13 cellular contexts compared by ENCODE assay signal in genomic region chr2:234970467-234970866, GRCh38. TPM values are rescaled to one million over a fixed set of nuclear protein-coding genes. Genes with fewer than 3 reads are reported as not detected.
DNase-seq lines count a peak whose midpoint lies in the region; ATAC-seq and TF ChIP-seq lines count a peak whose summit lies in the region.
"Had no signal": no experiment of that assay in that cellular context is flagged by ENCODE, and none has a peak within 500 bp of the region (broad histone marks: within the 10 kb centered on the region; RNA-seq: fewer than 3 reads in every experiment).

No MANE protein-coding gene starts in this region.

- intact Hi-C loops in MCF 10A (cut with micrococcal nuclease) = no loop called here
- intact Hi-C loops in breast epithelium (cut with DNase I; ENCODE audit: low total_unique reads) = loop anchor here (5.0 kb wide), 1 partner anchor 352 kb away; no protein-coding TSS in a partner anchor

- H3K27ac ChIP-seq in breast epithelium = peak overlapping the region in 1 of 2 donors; percentile 49
- peak overlapping the region in 1 of 4 donors; percentile 45 for H3K27ac ChIP-seq in gastroesophageal sphincter
- peak overlapping the region; percentile 80 for H3K27ac ChIP-seq in smooth muscle cell (ENCODE audit: low read depth)
- H3K27ac ChIP-seq: Peyer's patch had no signal

- H3K27me3 ChIP-seq in breast epithelium = no peaks in the 10 kb centered on the region
- H3K27me3 ChIP-seq in gastroesophageal sphincter = no peaks in the 10 kb centered on the region
- H3K27me3 ChIP-seq in smooth muscle cell (ENCODE audit: low read depth) = no peaks in the 10 kb centered on the region
- H3K27me3 ChIP-seq: body of pancreas, Peyer's patch had no signal

- H3K9me3 ChIP-seq in breast epithelium = no peaks in the 10 kb centered on the region
- H3K9me3 ChIP-seq in gastroesophageal sphincter = no peaks in the 10 kb centered on the region
- H3K9me3 ChIP-seq in smooth muscle cell (replicated peaks; ENCODE audit: low read depth) = no peaks in the 10 kb centered on the region
- H3K9me3 ChIP-seq: body of pancreas, Peyer's patch had no signal

- peak overlapping the region; percentile 49 for H3K27ac Mint-ChIP-seq in MCF 10A (ENCODE audit: low read depth, unreplicated experiment)

- H3K4me1 ChIP-seq in breast epithelium = no peaks in the 10 kb centered on the region
- peaks cover 0 to 43% (median 11%) of the 10 kb centered on the region in 3 donors for H3K4me1 ChIP-seq in gastroesophageal sphincter
- peaks cover 24% of the 10 kb centered on the region for H3K4me1 ChIP-seq in smooth muscle cell (ENCODE audit: low read depth)

- POLR2A ChIA-PET in MCF 10A (lab: Yijun Ruan, JAX) = interaction anchor here (1.0 to 1.4 kb wide), 3 partner anchors 11 to 57 kb away, joined by 4 to 6 read pairs (median 5); no protein-coding TSS in a partner anchor

- H3K36me3 Mint-ChIP-seq in MCF 10A (ENCODE audit: insufficient read depth, unreplicated experiment) = peaks cover 13% of the 10 kb centered on the region

- DNase-seq in MCF 10A (ENCODE audit: unreplicated experiment) (peak; percentile 78), breast epithelium (ENCODE audit: low spot score in 2 of 2) (no peak), T1000 (lab: John Stamatoyannopoulos, UW) (peak; percentile 80), smooth muscle cell (lab: John Stamatoyannopoulos, UW; ENCODE audit: unreplicated experiment) (no peak), COR-L47 (lab: John Stamatoyannopoulos, UW) (no peak)
- DNase-seq in activated CD4-positive, alpha-beta T cell treated with anti-CD3 and anti-CD28 coated beads for 1 hour = no peak
- DNase-seq: 8988T, body of pancreas, NCI-H1694 treated with DMSO at 0.1 percent for 48 hours, occipital lobe, Peyer's patch had no signal

- no peak overlapping the region for H3K4me3 ChIP-seq in breast epithelium
- H3K4me3 ChIP-seq in gastroesophageal sphincter = no peak overlapping the region
- no peak overlapping the region for H3K4me3 ChIP-seq in smooth muscle cell
- H3K4me3 ChIP-seq: body of pancreas, Peyer's patch had no signal

- peak overlapping the region; percentile 80 for H3K4me2 ChIP-seq in smooth muscle cell

- H3K36me3 ChIP-seq in breast epithelium (no peaks in the 10 kb centered on the region), gastroesophageal sphincter (no peaks in the 10 kb centered on the region), smooth muscle cell (ENCODE audit: low read depth) (no peaks in the 10 kb centered on the region)
- H3K36me3 ChIP-seq: Peyer's patch had no signal

- H3F3A ChIP-seq in smooth muscle cell (ENCODE audit: low read depth) = peaks cover 21% of the 10 kb centered on the region

- no peaks in the 10 kb centered on the region for H3K9me3 Mint-ChIP-seq in MCF 10A (ENCODE audit: unreplicated experiment)

- no peaks in the 10 kb centered on the region for H3K27me3 Mint-ChIP-seq in MCF 10A (ENCODE audit: insufficient read depth, unreplicated experiment)

- H3K79me2 ChIP-seq in smooth muscle cell (ENCODE audit: low read depth) = peaks cover 97% of the 10 kb centered on the region

- peak overlapping the region; percentile 70 for H3K4me3 Mint-ChIP-seq in MCF 10A (ENCODE audit: unreplicated experiment)

- H4K20me1 ChIP-seq in smooth muscle cell (ENCODE audit: low read depth) = peaks cover 100% of the 10 kb centered on the region

- WGBS in gastroesophageal sphincter (ENCODE audit: low coverage in 1 of 2), 2 donors = 62 to 64% methylated on average over 12 to 13 of the region's 13 CpGs
- WGBS in smooth muscle cell (ENCODE audit: low lambda C conversion rate) = 19% methylated on average over 13 of the region's 13 CpGs

- ATAC-seq in gastroesophageal sphincter (peak; percentile 40), HG03354 (IDR thresholded peaks at IDR 0.05; ENCODE audit: poor library complexity, severe bottlenecking, unreplicated experiment) (no peak)
- ATAC-seq: body of pancreas had no signal

- TF ChIP-seq CTCF in MCF 10A (IDR thresholded peaks at IDR 0.05; ENCODE audit: unreplicated experiment) (no peak), breast epithelium (IDR thresholded peaks at IDR 0.05) (no peak), gastroesophageal sphincter (IDR thresholded peaks at IDR 0.05) (no peak), smooth muscle cell (IDR thresholded peaks at IDR 0.05; ENCODE audit: borderline replicate concordance, insufficient read depth, poor library complexity, severe bottlenecking) (no peak)

- TF ChIP-seq EP300 in gastroesophageal sphincter (IDR thresholded peaks at IDR 0.05) = no peak

- H3K9ac ChIP-seq in smooth muscle cell (ENCODE audit: low read depth) = no peak overlapping the region

- no TSS peak for BruUV-seq in MCF 10A (replicated peaks; lab: Mats Ljungman, UMichigan)

- peaks cover 36% of the 10 kb centered on the region for H3K4me1 Mint-ChIP-seq in MCF 10A (ENCODE audit: insufficient read depth, unreplicated experiment)

- TF ChIP-seq POLR2A in breast epithelium (IDR thresholded peaks at IDR 0.05) = no peak
- TF ChIP-seq POLR2A in gastroesophageal sphincter (IDR thresholded peaks at IDR 0.05) = no peak

- no peak overlapping the region for H2AFZ ChIP-seq in smooth muscle cell (ENCODE audit: low read depth)

- CTCF ChIA-PET in MCF 10A (lab: Yijun Ruan, JAX) = interaction anchor here (0.6 to 1.3 kb wide), 3 partner anchors 13 to 406 kb away, joined by 3 to 4 read pairs (median 3); no protein-coding TSS in a partner anchor

RNA-seq across cellular contexts. Expression of gene SH3BP4, which starts 18.6 kb away (rescaled TPM):
- 57.6 and 59.7 TPM in 2 replicates for total RNA-seq in MCF 10A (2022)
- total RNA-seq in breast epithelium = 10 to 100 TPM; 28.5 to 73.6 (median 44.2) TPM
- total RNA-seq in gastroesophageal sphincter = 10 to 100 TPM; 29.3 to 63.0 (median 42.9) TPM
- total RNA-seq in smooth muscle cell = 47.7 and 58.4 TPM in 2 replicates
- polyA plus RNA-seq in smooth muscle cell = 34.9 and 38.9 TPM in 2 replicates

Comparison
In these comparisons a context has a peak if more than half of its experiments do, and no peak if none do; other contexts are left out.
1. DNase-seq: peak in MCF 10A (single experiment) and T1000 (single experiment); none in breast epithelium (0 of 2), smooth muscle cell (single experiment), COR-L47 (single experiment) and activated CD4-positive, alpha-beta T cell treated with anti-CD3 and anti-CD28 coated beads for 1 hour (single experiment).